ENCODE assay signal across 8 cellular contexts in genomic region chr16:89037261-89038152, GRCh38. TPM values are rescaled to one million over a fixed set of nuclear protein-coding genes. Genes with fewer than 3 reads are reported as not detected.
DNase-seq lines count a peak whose midpoint lies in the region; ATAC-seq, FAIRE-seq and TF ChIP-seq lines count a peak whose summit lies in the region.

No MANE protein-coding gene starts in this region.

- H4K8ac ChIP-seq in neuronal stem cell (ENCODE audit: low read depth, low read length): no peak overlapping the region

- H3K4ac ChIP-seq in neuronal stem cell (ENCODE audit: low read length): no peak overlapping the region

- in situ Hi-C loops in GM23248 (cut with MboI): no loop called here

- H2BK5ac ChIP-seq in neuronal stem cell (ENCODE audit: low read length): no peak overlapping the region

- H3K4me2 ChIP-seq in GM23248 (ENCODE audit: unreplicated experiment) (no peak overlapping the region), neuronal stem cell (ENCODE audit: insufficient read depth, low read length, poor library complexity, severe bottlenecking) (no peak overlapping the region)

- H3K27me3 ChIP-seq in GM23248 (replicated peaks; ENCODE audit: insufficient read depth): no peaks in the 10 kb centered on the region
- H3K27me3 ChIP-seq in endodermal cell (ENCODE audit: control insufficient read depth, insufficient read depth, low read length, poor library complexity, severe bottlenecking): no peaks in the 10 kb centered on the region
- peaks cover 0 to 23% (median 2%) of the 10 kb centered on the region in 3 experiments for H3K27me3 ChIP-seq in neuronal stem cell (ENCODE audit: control insufficient read depth in 3 of 3, insufficient read depth in 3 of 3, low read depth in 1 of 3, low read length in 3 of 3)

- peaks cover 10% of the 10 kb centered on the region for H3K4me1 Mint-ChIP-seq in endodermal cell

- H2BK120ac ChIP-seq in neuronal stem cell (ENCODE audit: low read depth, low read length): no peak overlapping the region

- H3K23ac ChIP-seq in neuronal stem cell (ENCODE audit: low read depth, low read length, poor library complexity): no peak overlapping the region

- H2AK5ac ChIP-seq in neuronal stem cell (ENCODE audit: low read depth, low read length): no peak overlapping the region

- H2BK12ac ChIP-seq in neuronal stem cell (ENCODE audit: low read length): no peak overlapping the region

- H3K27ac ChIP-seq in GM23248: no peak overlapping the region
- H3K27ac ChIP-seq in endodermal cell (ENCODE audit: low read depth, low read length): no peak overlapping the region
- no peak overlapping the region for H3K27ac ChIP-seq in neuronal stem cell (replicated peaks; ENCODE audit: low read length)
- no peak overlapping the region for H3K27ac ChIP-seq in caudate nucleus (ENCODE audit: low read depth, low read length)

- WGBS in GM23248 (ENCODE audit: low coverage in 1 of 2, low lambda C conversion rate in 2 of 2, missing lambda C conversion rate in 2 of 2), 2 experiments: 37 to 40% methylated on average over 30 of the region's 30 CpGs
- WGBS in endodermal cell (ENCODE audit: insufficient coverage in 1 of 2, insufficient read length in 1 of 2), 2 experiments: 54 to 63% methylated on average over 9 to 30 of the region's 30 CpGs
- WGBS in neuronal stem cell (ENCODE audit: extremely low coverage in 2 of 2, insufficient read length in 2 of 2, insufficient replicate concordance in 1 of 2), 2 donors: no CpG with 5 or more reads among the region's 30 CpGs

- H3K9me2 ChIP-seq in GM23248 (ENCODE audit: insufficient read depth): no peaks in the 10 kb centered on the region

- H3K4me1 ChIP-seq in GM23248 (ENCODE audit: insufficient read depth) (no peaks in the 10 kb centered on the region), endodermal cell (ENCODE audit: control insufficient read depth, insufficient read depth, low read length) (no peaks in the 10 kb centered on the region), neuronal stem cell (ENCODE audit: control insufficient read depth in 2 of 2, insufficient read depth in 1 of 2, low read depth in 1 of 2, low read length in 2 of 2) (peaks cover 15 to 19% of the 10 kb centered on the region in 2 donors)

- no peak for FAIRE-seq in GM12891 (lab: Jason Lieb, UNC)

- H3K79me2 ChIP-seq in GM23248 (ENCODE audit: insufficient read depth): no peaks in the 10 kb centered on the region

- H3K9me3 ChIP-seq in GM23248 (ENCODE audit: low read depth): no peaks in the 10 kb centered on the region
- H3K9me3 ChIP-seq in endodermal cell (ENCODE audit: control insufficient read depth, low read length): no peaks in the 10 kb centered on the region
- H3K9me3 ChIP-seq in neuronal stem cell (replicated peaks in 1 of 2; ENCODE audit: control insufficient read depth in 2 of 2, insufficient read depth in 1 of 2, low read depth in 1 of 2, low read length in 2 of 2): peaks cover 0 to 2% of the 10 kb centered on the region in 2 donors

- DNase-seq in GM23248 (peak; percentile 67), RPMI8226 (peak; percentile 55), endodermal cell (peak; percentile 93), neuronal stem cell (ENCODE audit: low spot score) (peak; percentile 71), caudate nucleus (lab: John Stamatoyannopoulos, UW) (no peak), GM12891 (ENCODE audit: insufficient read length, low spot score) (no peak)
- DNase-seq in activated CD8-positive, alpha-beta memory T cell treated with anti-CD3 and anti-CD28 coated beads, Interleukin-2, amount 50 U/mL, for 48 hours: no peak

- H3K18ac ChIP-seq in neuronal stem cell (ENCODE audit: low read length): peak overlapping the region; percentile 57

- H3K4me3 ChIP-seq in GM23248 (no peak overlapping the region), endodermal cell (ENCODE audit: low read length) (no peak overlapping the region), neuronal stem cell (ENCODE audit: low read length in 2 of 2) (no peak overlapping the region)

- no peak overlapping the region for H3K4me3 Mint-ChIP-seq in endodermal cell

- peaks cover 4% of the 10 kb centered on the region for H3K79me1 ChIP-seq in neuronal stem cell (ENCODE audit: low read depth, low read length)

- no peak overlapping the region for H2BK15ac ChIP-seq in neuronal stem cell (ENCODE audit: low read length)

- H3K9me3 Mint-ChIP-seq in endodermal cell: peaks cover 2% of the 10 kb centered on the region

- no peak overlapping the region for H3K9ac ChIP-seq in GM23248
- no peak overlapping the region for H3K9ac ChIP-seq in endodermal cell (ENCODE audit: extremely low read depth, low read length, poor library complexity, severe bottlenecking)
- no peak overlapping the region for H3K9ac ChIP-seq in neuronal stem cell (ENCODE audit: low read depth, low read length, poor library complexity)

- ATAC-seq in HG02571 (IDR thresholded peaks at IDR 0.05; ENCODE audit: unreplicated experiment): no peak

- H3K27me3 Mint-ChIP-seq in endodermal cell (ENCODE audit: insufficient read depth): peaks cover 2% of the 10 kb centered on the region

- H3F3A ChIP-seq in GM23248 (ENCODE audit: insufficient read depth): no peaks in the 10 kb centered on the region

- no peaks in the 10 kb centered on the region for H3K36me3 Mint-ChIP-seq in endodermal cell (ENCODE audit: low read depth)

- H3K36me3 ChIP-seq in GM23248 (ENCODE audit: low read depth) (no peaks in the 10 kb centered on the region), endodermal cell (ENCODE audit: control insufficient read depth, insufficient read depth, low read length) (no peaks in the 10 kb centered on the region), neuronal stem cell (replicated peaks in 1 of 2; ENCODE audit: control insufficient read depth in 2 of 2, insufficient read depth in 2 of 2, low read length in 2 of 2) (peaks cover 0 to 2% of the 10 kb centered on the region in 2 donors)

- peak overlapping the region; percentile 21 for H3K14ac ChIP-seq in neuronal stem cell (ENCODE audit: low read length)

- H4K20me1 ChIP-seq in GM23248 (ENCODE audit: insufficient read depth): no peaks in the 10 kb centered on the region

- no peak for TF ChIP-seq POLR2A in GM12891 (IDR thresholded peaks at IDR 0.05; ENCODE audit: low read depth, low read length)

- H3K27ac Mint-ChIP-seq in endodermal cell: no peak overlapping the region

- TF ChIP-seq CTCF in endodermal cell (conservative IDR thresholded peaks at IDR 0.05): no peak

- H2AFZ ChIP-seq in GM23248 (no peak overlapping the region), neuronal stem cell (ENCODE audit: low read length) (no peak overlapping the region)

- H4K91ac ChIP-seq in neuronal stem cell (ENCODE audit: low read depth, low read length, poor library complexity): no peak overlapping the region

TF ChIP-seq in GM12891, 5 proteins besides CTCF, POLR2A, EP300 and RAD21:
- no peak for TF ChIP-seq TAF1 (IDR thresholded peaks at IDR 0.05; ENCODE audit: low read depth, low read length)
- no peak for TF ChIP-seq POLR2AphosphoS5 (IDR thresholded peaks at IDR 0.05; ENCODE audit: low read depth, low read length)
- TF ChIP-seq PAX5 (IDR thresholded peaks at IDR 0.05; ENCODE audit: insufficient read depth, low read length, severe bottlenecking): no peak
- TF ChIP-seq SPI1 (IDR thresholded peaks at IDR 0.05; ENCODE audit: low read depth, low read length): no peak
- TF ChIP-seq POU2F2 (IDR thresholded peaks at IDR 0.05; ENCODE audit: low read depth, low read length): no peak
TF ChIP-seq in GM12891: peak in this region for 0.

RNA-seq across cellular contexts. Expression of gene ACSF3, which starts 56.1 kb away (rescaled TPM):
- total RNA-seq in GM23248 (2014; rRNA removed; shearing (Covaris generic)): 17.1 and 26.7 TPM in 2 replicates
- polyA plus RNA-seq in GM23248 (2016; fragmentation: Nextera tagmentation; extraction: Ambion mirVana): 15.2 and 15.9 TPM in 2 replicates
- total RNA-seq in endodermal cell: 10 to 100 TPM; 34.8 to 35.5 TPM
- polyA plus RNA-seq in endodermal cell (2013, experiment 1 of 2): 16.8 TPM
- 16.0 TPM for polyA plus RNA-seq in endodermal cell (2013, experiment 2 of 2)
- 8.9 TPM for polyA plus RNA-seq in neuronal stem cell (2013, experiment 1 of 2)
- 9.7 TPM for polyA plus RNA-seq in neuronal stem cell (2013, experiment 2 of 2)
- 24.9 TPM for polyA plus RNA-seq in GM12891 (2012; ENCODE audit: low read depth, missing spikeins)

Comparison
In these comparisons a context has a peak if more than half of its experiments do, and no peak if none do; other contexts are left out.
1. DNase-seq: peak in GM23248 (single experiment), RPMI8226 (single experiment), endodermal cell (single experiment) and neuronal stem cell (single experiment); none in caudate nucleus (0 of 61), GM12891 (single experiment) and activated CD8-positive, alpha-beta memory T cell treated with anti-CD3 and anti-CD28 coated beads, Interleukin-2, amount 50 U/mL, for 48 hours (single experiment).